Comparison of ENCODE assay signal across 12 cellular contexts in the genomic region with DNA sequence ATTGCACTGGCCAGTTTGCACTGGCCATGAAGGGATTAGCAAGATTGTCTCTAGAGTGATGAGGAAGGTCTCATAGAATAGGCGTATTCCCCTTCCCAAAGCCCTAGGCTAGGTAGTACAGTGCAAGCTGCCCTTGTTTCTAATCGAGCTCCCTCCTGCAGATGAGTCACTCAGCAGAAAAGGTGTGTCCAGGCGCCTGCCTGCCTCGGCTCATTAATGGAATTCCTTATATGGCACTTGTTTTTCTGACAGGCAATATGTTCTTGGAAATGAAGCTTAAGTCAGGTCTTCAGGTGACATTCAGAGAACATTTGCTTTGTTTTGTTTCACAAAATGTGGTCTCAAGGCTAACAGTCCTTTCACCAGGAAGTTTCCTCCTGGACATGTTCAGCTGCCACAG.
DNase-seq lines count a peak whose midpoint lies in the region; TF ChIP-seq lines count a peak whose summit lies in the region.
"Had no signal": no experiment of that assay in that cellular context is flagged by ENCODE, and none has a peak within 500 bp of the region (broad histone marks: within the 10 kb centered on the region; RNA-seq: fewer than 3 reads in every experiment).

No MANE protein-coding gene starts in this region.

- no peaks in the 10 kb centered on the region for H3K27me3 ChIP-seq in CD4-positive, alpha-beta memory T cell (ENCODE audit: insufficient read depth, low read length)
- H3K27me3 ChIP-seq in H9 (ENCODE audit: insufficient read depth, low read length) = no peaks in the 10 kb centered on the region

- no peaks in the 10 kb centered on the region for H3K36me3 Mint-ChIP-seq in CD4-positive, alpha-beta memory T cell
- no peaks in the 10 kb centered on the region for H3K36me3 Mint-ChIP-seq in mesothelial cell of epicardium
- H3K36me3 Mint-ChIP-seq in activated naive CD8-positive, alpha-beta T cell treated with anti-CD3 and anti-CD28 coated beads for 36 hours = no peaks in the 10 kb centered on the region
- H3K36me3 Mint-ChIP-seq in H9 (ENCODE audit: insufficient read depth in 1 of 3, low read depth in 3 of 3) = no peaks in the 10 kb centered on the region
- H3K36me3 Mint-ChIP-seq: CD8-positive, alpha-beta T cell; memory B cell had no signal

- H3K9ac ChIP-seq in H9 (ENCODE audit: extremely low read depth, insufficient read length, low read length) = no peak overlapping the region

- H3K4me1 ChIP-seq in CD4-positive, alpha-beta memory T cell (ENCODE audit: insufficient read depth, low read length) = peaks cover 29% of the 10 kb centered on the region
- no peaks in the 10 kb centered on the region for H3K4me1 ChIP-seq in H9 (ENCODE audit: insufficient read depth, low read length)

- no peak overlapping the region for H3K23ac ChIP-seq in H9 (ENCODE audit: insufficient read length, low read depth, low read length)

- H4K20me1 ChIP-seq in H9 (ENCODE audit: control insufficient read depth, insufficient read depth, insufficient read length) = no peaks in the 10 kb centered on the region

- no peak overlapping the region for H3K18ac ChIP-seq in H9 (ENCODE audit: insufficient read length, low read depth, low read length)

- intact Hi-C loops in CD4-positive, alpha-beta memory T cell (cut with micrococcal nuclease) = no loop called here

- H3K9me3 Mint-ChIP-seq in CD4-positive, alpha-beta memory T cell = peaks cover 0 to 2% (median 0%) of the 10 kb centered on the region in 8 donors
- no peaks in the 10 kb centered on the region for H3K9me3 Mint-ChIP-seq in mesothelial cell of epicardium
- no peaks in the 10 kb centered on the region for H3K9me3 Mint-ChIP-seq in activated naive CD8-positive, alpha-beta T cell treated with anti-CD3 and anti-CD28 coated beads for 36 hours
- H3K9me3 Mint-ChIP-seq in H9 = no peaks in the 10 kb centered on the region
- H3K9me3 Mint-ChIP-seq: activated naive CD8-positive, alpha-beta T cell treated with anti-CD3 and anti-CD28 coated beads, Interleukin-2, amount 50 U/mL, for 24 hours; CD8-positive, alpha-beta T cell had no signal

- no peaks in the 10 kb centered on the region for H3K23me2 ChIP-seq in H9 (ENCODE audit: insufficient read length, low read depth, low read length, poor library complexity, severe bottlenecking)

- H3K56ac ChIP-seq in H9 (ENCODE audit: insufficient read length, low read depth, low read length) = no peak overlapping the region

- H3K9me3 ChIP-seq in CD4-positive, alpha-beta memory T cell (ENCODE audit: control insufficient read depth in 1 of 2, low read length in 2 of 2) = no peaks in the 10 kb centered on the region
- H3K9me3 ChIP-seq in H9 (ENCODE audit: control insufficient read depth, low read depth, low read length) = no peaks in the 10 kb centered on the region

- H3K27me3 Mint-ChIP-seq in CD4-positive, alpha-beta memory T cell = no peaks in the 10 kb centered on the region
- H3K27me3 Mint-ChIP-seq in mesothelial cell of epicardium (ENCODE audit: low read depth) (no peaks in the 10 kb centered on the region), H9 (ENCODE audit: low read depth) (peaks cover 3% of the 10 kb centered on the region)
- H3K27me3 Mint-ChIP-seq in activated naive CD8-positive, alpha-beta T cell treated with anti-CD3 and anti-CD28 coated beads for 36 hours = no peaks in the 10 kb centered on the region
- H3K27me3 Mint-ChIP-seq: activated naive CD8-positive, alpha-beta T cell treated with anti-CD3 and anti-CD28 coated beads, Interleukin-2, amount 50 U/mL, for 24 hours; memory B cell had no signal

- no peaks in the 10 kb centered on the region for H3K36me3 ChIP-seq in CD4-positive, alpha-beta memory T cell (ENCODE audit: insufficient read depth, low read length)

- H3K79me1 ChIP-seq in H9 (ENCODE audit: insufficient read depth, low read depth, low read length, poor library complexity, severe bottlenecking) = no peaks in the 10 kb centered on the region

- H2AK5ac ChIP-seq in H9 (ENCODE audit: insufficient read length, low read length) = no peak overlapping the region

- no peak overlapping the region for H3K4me3 ChIP-seq in CD4-positive, alpha-beta memory T cell (ENCODE audit: low read length in 2 of 2)

- peak overlapping the region in 4 of 7 donors; percentile 12 to 82 (median 47) for H3K27ac Mint-ChIP-seq in CD4-positive, alpha-beta memory T cell
- peak overlapping the region; percentile 37 for H3K27ac Mint-ChIP-seq in mesothelial cell of epicardium
- no peak overlapping the region for H3K27ac Mint-ChIP-seq in activated naive CD8-positive, alpha-beta T cell treated with anti-CD3 and anti-CD28 coated beads for 36 hours
- H3K27ac Mint-ChIP-seq in H9 = no peak overlapping the region
- H3K27ac Mint-ChIP-seq: activated naive CD8-positive, alpha-beta T cell treated with anti-CD3 and anti-CD28 coated beads, Interleukin-2, amount 50 U/mL, for 24 hours; CD8-positive, alpha-beta T cell; memory B cell; T-helper 1 cell treated with Interleukin-12 subunit alpha and Interleukin-12 subunit beta and Interleukin-4 antibody, amounts not matched to agents 30 μg/mL and 1 μg/mL, for 36 hours had no signal

- no peak overlapping the region for H2BK15ac ChIP-seq in H9 (ENCODE audit: low read depth, low read length)

- H3T11ph ChIP-seq in H9 (ENCODE audit: low read length) = no peak overlapping the region

- H2AFZ ChIP-seq in H9 (ENCODE audit: low read length) = no peak overlapping the region

- H4K8ac ChIP-seq in H9 (replicated peaks; ENCODE audit: insufficient read length, low read depth, low read length) = no peak overlapping the region

- H2BK120ac ChIP-seq in H9 (ENCODE audit: low read depth, low read length, poor library complexity, severe bottlenecking) = no peak overlapping the region

- H3K4ac ChIP-seq in H9 (ENCODE audit: low read depth, low read length) = no peak overlapping the region

- H4K91ac ChIP-seq in H9 (ENCODE audit: insufficient read length, low read depth, low read length) = no peak overlapping the region

- H3K27ac ChIP-seq in CD4-positive, alpha-beta memory T cell (ENCODE audit: low read depth, low read length) = no peak overlapping the region
- H3K27ac ChIP-seq in H9 (ENCODE audit: insufficient read length, low read depth, low read length) = no peak overlapping the region

- H3K14ac ChIP-seq in H9 (ENCODE audit: insufficient read depth, low read length) = no peak overlapping the region

- POLR2A ChIA-PET in CD4-positive, alpha-beta memory T cell (lab: Charles Lee; ENCODE audit: partially characterized antibody) = interaction anchor here (1.2 to 2.1 kb wide), 4 partner anchors 19 to 57 kb away, joined by 3 to 7 read pairs (median 4); no protein-coding TSS in a partner anchor

- peak overlapping the region in 6 of 8 donors; percentile 2 to 43 (median 24) for H3K4me3 Mint-ChIP-seq in CD4-positive, alpha-beta memory T cell
- H3K4me3 Mint-ChIP-seq in mesothelial cell of epicardium (no peak overlapping the region), H9 (no peak overlapping the region)
- H3K4me3 Mint-ChIP-seq in activated naive CD8-positive, alpha-beta T cell treated with anti-CD3 and anti-CD28 coated beads for 36 hours = no peak overlapping the region
- H3K4me3 Mint-ChIP-seq: activated naive CD8-positive, alpha-beta T cell treated with anti-CD3 and anti-CD28 coated beads, Interleukin-2, amount 50 U/mL, for 24 hours; CD8-positive, alpha-beta T cell; memory B cell; T-helper 1 cell treated with Interleukin-12 subunit alpha and Interleukin-12 subunit beta and Interleukin-4 antibody, amounts not matched to agents 30 μg/mL and 1 μg/mL, for 36 hours had no signal

- H2BK20ac ChIP-seq in H9 (ENCODE audit: low read depth, low read length, poor library complexity, severe bottlenecking) = no peak overlapping the region

- CTCF ChIA-PET in CD4-positive, alpha-beta memory T cell (lab: Charles Lee; ENCODE audit: partially characterized antibody) = interaction anchor here (1.0 to 1.3 kb wide), 2 partner anchors 10 to 55 kb away, joined by 3 read pairs; no protein-coding TSS in a partner anchor

- no peak for TF ChIP-seq CTCF in mesothelial cell of epicardium (IDR thresholded peaks at IDR 0.05; ENCODE audit: unreplicated experiment)
- no peak for TF ChIP-seq CTCF in H9 (conservative IDR thresholded peaks at IDR 0.05)

- no peak overlapping the region for H2BK5ac ChIP-seq in H9 (ENCODE audit: insufficient read length, low read length)

- no peak overlapping the region for H2BK12ac ChIP-seq in H9 (ENCODE audit: insufficient read length, low read depth, low read length)

- H4K5ac ChIP-seq in H9 (ENCODE audit: insufficient read length, low read depth, low read length) = no peak overlapping the region

- no peak overlapping the region for H3K4me2 ChIP-seq in H9 (ENCODE audit: insufficient read depth, insufficient read length, low read length)

- peaks cover 18 to 32% (median 29%) of the 10 kb centered on the region in 4 donors for H3K4me1 Mint-ChIP-seq in CD4-positive, alpha-beta memory T cell
- H3K4me1 Mint-ChIP-seq in mesothelial cell of epicardium (peaks cover 19% of the 10 kb centered on the region), H9 (peaks cover 4 to 7% of the 10 kb centered on the region in 2 experiments; a peak in 2 of 4 replicates)
- no peaks in the 10 kb centered on the region for H3K4me1 Mint-ChIP-seq in activated naive CD8-positive, alpha-beta T cell treated with anti-CD3 and anti-CD28 coated beads for 36 hours
- H3K4me1 Mint-ChIP-seq: activated naive CD8-positive, alpha-beta T cell treated with anti-CD3 and anti-CD28 coated beads, Interleukin-2, amount 50 U/mL, for 24 hours had no signal

- DNase-seq in CD4-positive, alpha-beta memory T cell = peak in 3 of 5 donors; percentile 9 to 20 (median 16)
- peak; percentile 85 for DNase-seq in LoVo (ENCODE audit: low spot score)
- peak; percentile 70 for DNase-seq in astrocyte of the hippocampus (ENCODE audit: low read depth, low spot score)
- no peak for DNase-seq in mesothelial cell of epicardium (ENCODE audit: low spot score in 2 of 2, unreplicated experiment in 2 of 2)
- no peak for DNase-seq in activated naive CD8-positive, alpha-beta T cell treated with anti-CD3 and anti-CD28 coated beads for 36 hours
- no peak for DNase-seq in H9
- no peak for DNase-seq in stimulated activated naive CD4-positive, alpha-beta T cell (lab: John Stamatoyannopoulos, UW)
- no peak for DNase-seq in DMS79 (lab: John Stamatoyannopoulos, UW)
- DNase-seq: activated naive CD8-positive, alpha-beta T cell treated with anti-CD3 and anti-CD28 coated beads, Interleukin-2, amount 50 U/mL, for 24 hours; CD8-positive, alpha-beta T cell had no signal

- no CpG with 5 or more reads among the region's 4 CpGs for WGBS in H9 (ENCODE audit: extremely low coverage, insufficient read length, low lambda C conversion rate)

- H3K79me2 ChIP-seq in H9 (ENCODE audit: insufficient read depth, low read length) = no peaks in the 10 kb centered on the region

Comparison
In these comparisons a context has a peak if more than half of its experiments do, and no peak if none do; other contexts are left out.
1. DNase-seq: peak in CD4-positive, alpha-beta memory T cell (3 of 5), LoVo (single experiment) and astrocyte of the hippocampus (single experiment); none in mesothelial cell of epicardium (0 of 2), activated naive CD8-positive, alpha-beta T cell treated with anti-CD3 and anti-CD28 coated beads for 36 hours (single experiment), H9 (single experiment), stimulated activated naive CD4-positive, alpha-beta T cell (0 of 6) and DMS79 (single experiment).
2. H3K27ac Mint-ChIP-seq: peak in CD4-positive, alpha-beta memory T cell (4 of 7) and mesothelial cell of epicardium (single experiment); none in activated naive CD8-positive, alpha-beta T cell treated with anti-CD3 and anti-CD28 coated beads for 36 hours (single experiment) and H9 (0 of 3).
3. H3K4me3 Mint-ChIP-seq: peak in CD4-positive, alpha-beta memory T cell (6 of 8); none in mesothelial cell of epicardium (single experiment), activated naive CD8-positive, alpha-beta T cell treated with anti-CD3 and anti-CD28 coated beads for 36 hours (single experiment) and H9 (0 of 2).